Comparison of ENCODE assay signal across 8 cellular contexts in genomic region chr7:144834516-144835165, GRCh38. TPM values are rescaled to one million over a fixed set of nuclear protein-coding genes. Genes with fewer than 3 reads are reported as not detected.
DNase-seq lines count a peak whose midpoint lies in the region; ATAC-seq, FAIRE-seq and TF ChIP-seq lines count a peak whose summit lies in the region.

No MANE protein-coding gene starts in this region.

- peak overlapping the region; percentile 79 for H3K4me3 ChIP-seq in astrocyte (ENCODE audit: insufficient read depth, low read depth, low read length)

- no peaks in the 10 kb centered on the region for H3K79me2 ChIP-seq in astrocyte (ENCODE audit: insufficient read depth, low read length)

- no peaks in the 10 kb centered on the region for H3K27me3 Mint-ChIP-seq in astrocyte (ENCODE audit: low read depth, unreplicated experiment)

- ATAC-seq in HG02938 (IDR thresholded peaks at IDR 0.05; ENCODE audit: unreplicated experiment) = peak; percentile 36

- FAIRE-seq in RCC 7860 (lab: Jason Lieb, UNC) (peak; percentile 68), astrocyte (lab: Jason Lieb, UNC) (no peak)

- H3K27ac ChIP-seq in astrocyte (ENCODE audit: low read depth, low read length) = peak overlapping the region; percentile 67

- peak overlapping the region; percentile 85 for H3K9ac ChIP-seq in astrocyte (ENCODE audit: low read length)

- no peak for TF ChIP-seq CTCF in astrocyte (IDR thresholded peaks at IDR 0.05; ENCODE audit: insufficient read depth, low read depth, low read length)

- H3K9me3 ChIP-seq in astrocyte (ENCODE audit: insufficient read depth, low read depth, low read length) = no peaks in the 10 kb centered on the region

- peak overlapping the region; percentile 92 for H3K4me2 ChIP-seq in astrocyte (ENCODE audit: low read length)

- H3K36me3 Mint-ChIP-seq in astrocyte (ENCODE audit: low read depth, unreplicated experiment) = peaks cover 3% of the 10 kb centered on the region

- H3K4me1 Mint-ChIP-seq in astrocyte (ENCODE audit: low read depth, unreplicated experiment) = peaks cover 5% of the 10 kb centered on the region

- no peaks in the 10 kb centered on the region for H3K4me1 ChIP-seq in astrocyte (ENCODE audit: insufficient read depth, low read length)

- no peaks in the 10 kb centered on the region for H3K36me3 ChIP-seq in astrocyte (ENCODE audit: insufficient read depth, low read length)

- peak; percentile 30 for DNase-seq in activated CD4-positive, CD25-positive, alpha-beta regulatory T cell treated with anti-CD3 and anti-CD28 coated beads, Interleukin-2, amount 50 U/mL, for 16 hours (ENCODE audit: low read depth, low spot score)
- DNase-seq in activated CD4-positive, CD25-positive, alpha-beta regulatory T cell (lab: John Stamatoyannopoulos, UW) = no peak
- DNase-seq in RCC 7860 (ENCODE audit: low spot score) (peak; percentile 37), astrocyte (ENCODE audit: low read depth) (no peak), islet precursor cell (peak; percentile 52), NCI-H510A treated with DMSO at 0.1 percent for 48 hours (lab: John Stamatoyannopoulos, UW) (no peak)
- peak; percentile 46 for DNase-seq in stimulated activated CD8-positive, alpha-beta memory T cell treated with anti-CD3 and anti-CD28 coated beads, Interleukin-4, amount 100 ng/mL, for 48 hours

- peak overlapping the region; percentile 49 for H3K27ac Mint-ChIP-seq in astrocyte (ENCODE audit: unreplicated experiment)

- H3K4me3 Mint-ChIP-seq in astrocyte (ENCODE audit: unreplicated experiment) = peak overlapping the region; percentile 96

- no peaks in the 10 kb centered on the region for H4K20me1 ChIP-seq in astrocyte (ENCODE audit: insufficient read depth, low read length)

- H2AFZ ChIP-seq in astrocyte (ENCODE audit: low read depth, low read length) = peak overlapping the region; percentile 100

- H3K9me3 Mint-ChIP-seq in astrocyte (ENCODE audit: unreplicated experiment) = no peaks in the 10 kb centered on the region

- no peaks in the 10 kb centered on the region for H3K27me3 ChIP-seq in astrocyte (ENCODE audit: insufficient read depth, low read length)

RNA-seq across cellular contexts. Expression of gene TPK1, which starts 1.2 kb away (rescaled TPM):
- 2.2 and 2.7 TPM in 2 replicates for total RNA-seq in astrocyte

Comparison
In these comparisons a context has a peak if more than half of its experiments do, and no peak if none do; other contexts are left out.
1. DNase-seq: peak in activated CD4-positive, CD25-positive, alpha-beta regulatory T cell treated with anti-CD3 and anti-CD28 coated beads, Interleukin-2, amount 50 U/mL, for 16 hours (single experiment), RCC 7860 (single experiment), islet precursor cell (single experiment) and stimulated activated CD8-positive, alpha-beta memory T cell treated with anti-CD3 and anti-CD28 coated beads, Interleukin-4, amount 100 ng/mL, for 48 hours (single experiment); none in activated CD4-positive, CD25-positive, alpha-beta regulatory T cell (0 of 4), astrocyte (single experiment) and NCI-H510A treated with DMSO at 0.1 percent for 48 hours (single experiment).